Comparison of ENCODE assay signal across 16 cellular contexts in the genomic region with DNA sequence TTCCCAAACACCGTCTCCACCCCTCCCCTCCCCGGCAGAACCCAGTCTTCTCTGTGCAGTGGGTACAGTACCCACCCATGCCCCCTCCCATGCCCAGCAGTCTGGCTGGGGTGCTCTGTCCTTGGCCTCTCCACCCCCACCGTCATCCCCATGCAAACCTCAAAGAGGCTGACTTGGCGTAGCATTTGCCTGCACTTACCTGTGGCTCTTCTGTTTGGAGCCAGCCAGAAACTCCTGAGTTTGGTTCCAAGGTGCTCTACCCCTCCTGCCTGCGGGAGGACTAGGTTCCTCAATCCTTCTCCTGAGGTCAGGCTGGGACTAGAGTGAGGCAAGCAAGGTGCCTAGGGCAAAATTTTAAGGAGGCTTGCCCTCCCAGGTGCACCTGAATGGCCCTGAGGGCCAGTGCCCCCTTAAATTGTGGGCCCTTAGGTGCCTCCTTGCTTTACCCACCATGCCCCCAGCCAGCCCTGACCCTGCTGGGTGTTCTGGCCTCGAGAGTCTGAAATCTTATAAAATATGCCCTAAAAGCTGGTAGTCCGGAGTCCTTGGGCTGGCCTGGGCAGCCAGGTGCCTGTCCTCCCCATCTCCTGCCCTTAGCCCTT. TPM values are rescaled to one million over a fixed set of nuclear protein-coding genes. Genes with fewer than 3 reads are reported as not detected.
DNase-seq lines count a peak whose midpoint lies in the region; ATAC-seq, FAIRE-seq and TF ChIP-seq lines count a peak whose summit lies in the region.
"Had no signal": no experiment of that assay in that cellular context is flagged by ENCODE, and none has a peak within 500 bp of the region (broad histone marks: within the 10 kb centered on the region; RNA-seq: fewer than 3 reads in every experiment).

No MANE protein-coding gene starts in this region.

- H3K4me3 ChIP-seq in HepG2 (replicated peaks in 1 of 3; ENCODE audit: insufficient read depth in 1 of 3, low read depth in 2 of 3, low read length in 3 of 3) = no peak overlapping the region
- no peak overlapping the region for H3K4me3 ChIP-seq in right lobe of liver
- H3K4me3 ChIP-seq in Loucy (ENCODE audit: low read length, poor library complexity, severe bottlenecking) = no peak overlapping the region
- no peak overlapping the region for H3K4me3 ChIP-seq in H1 (ENCODE audit: extremely low read depth in 1 of 4, insufficient read depth in 2 of 4, low read depth in 3 of 4, low read length in 4 of 4)
- H3K4me3 ChIP-seq: A549, GM23248 had no signal

- H3F3A ChIP-seq in Loucy (ENCODE audit: low read depth) = no peaks in the 10 kb centered on the region

- no peaks in the 10 kb centered on the region for H3K23me2 ChIP-seq in H1 (ENCODE audit: low read depth, low read length)

- H3K27ac Mint-ChIP-seq in progenitor cell of endocrine pancreas = peak overlapping the region; percentile 33
- no peak overlapping the region for H3K27ac Mint-ChIP-seq in mesothelial cell of epicardium

- H3K9me3 Mint-ChIP-seq in progenitor cell of endocrine pancreas (ENCODE audit: low read depth) (peaks cover 6% of the 10 kb centered on the region), mesothelial cell of epicardium (peaks cover 6% of the 10 kb centered on the region)

- H3K9me3 ChIP-seq in HepG2 (ENCODE audit: low read length) (no peaks in the 10 kb centered on the region), right lobe of liver (no peaks in the 10 kb centered on the region), Loucy (ENCODE audit: insufficient read depth, low read depth, low read length) (no peaks in the 10 kb centered on the region), H1 (ENCODE audit: insufficient read depth in 2 of 2, low read depth in 1 of 2, low read length in 1 of 2) (no peaks in the 10 kb centered on the region)
- H3K9me3 ChIP-seq: A549, BE2C had no signal

- DNase-seq in HepG2 (ENCODE audit: low spot score) = no peak
- no peak for DNase-seq in right lobe of liver
- DNase-seq in H1 (ENCODE audit: low read depth in 1 of 2, low spot score in 2 of 2) = no peak
- DNase-seq in progenitor cell of endocrine pancreas (ENCODE audit: low spot score, unreplicated experiment) = no peak
- no peak for DNase-seq in DMS53 (lab: John Stamatoyannopoulos, UW)
- no peak for DNase-seq in mesothelial cell of epicardium (ENCODE audit: low spot score in 2 of 2, unreplicated experiment in 2 of 2)
- DNase-seq: BE2C; Caco-2; CD8-positive, alpha-beta memory T cell; GF-D8; GM23248; H7 had no signal

- TF ChIP-seq POLR2A in HepG2 (IDR thresholded peaks at IDR 0.05; ENCODE audit: insufficient read depth in 1 of 2, low read depth in 2 of 2, low read length in 2 of 2) (no peak), right lobe of liver (IDR thresholded peaks at IDR 0.05) (no peak), H1 (IDR thresholded peaks at IDR 0.05; ENCODE audit: control extremely low read depth in 1 of 2, low read depth in 2 of 2, low read length in 2 of 2) (no peak)

- no peak overlapping the region for H3K4ac ChIP-seq in H1 (replicated peaks; ENCODE audit: insufficient read length, low read depth, low read length)

- CTCF ChIA-PET in HepG2 (lab: Yijun Ruan, JAX; ENCODE audit: low intra/inter-chr PET ratio, low total read pairs) (no interaction called here), H1 (lab: Charles Lee; ENCODE audit: partially characterized antibody) (interaction anchor here (3.7 kb wide), 1 partner anchor 46 kb away, joined by 15 read pairs; a partner anchor contains a TSS)

- H3K9ac ChIP-seq in HepG2 (ENCODE audit: insufficient read depth, low read depth, low read length) (no peak overlapping the region), Loucy (ENCODE audit: low read depth, low read length, poor library complexity, severe bottlenecking) (peak overlapping the region; percentile 68), H1 (replicated peaks in 1 of 4; ENCODE audit: extremely low read depth in 1 of 4, low read depth in 3 of 4, low read length in 3 of 4) (no peak overlapping the region)
- H3K9ac ChIP-seq: GM23248 had no signal

- H4K8ac ChIP-seq in H1 (ENCODE audit: extremely low read depth, insufficient read depth, low read length) = peak overlapping the region; percentile 31; the same call in 1 of the 2 replicates

- TF ChIP-seq CTCF in HepG2 (CRISPR knock-in tag; IDR thresholded peaks at IDR 0.05) (no peak), right lobe of liver (IDR thresholded peaks at IDR 0.05) (no peak), Loucy (conservative IDR thresholded peaks at IDR 0.05; ENCODE audit: low read length) (no peak), H1 (IDR thresholded peaks at IDR 0.05; ENCODE audit: control extremely low read depth in 1 of 3, insufficient read depth in 1 of 3, low read depth in 1 of 3, low read length in 3 of 3) (no peak), progenitor cell of endocrine pancreas (IDR thresholded peaks at IDR 0.05; ENCODE audit: unreplicated experiment) (no peak), mesothelial cell of epicardium (IDR thresholded peaks at IDR 0.05; ENCODE audit: unreplicated experiment) (no peak)

- no peak overlapping the region for H3K56ac ChIP-seq in H1 (replicated peaks; ENCODE audit: insufficient read length, low read depth, low read length)

- H2AFZ ChIP-seq in HepG2 (ENCODE audit: low read length) (no peak overlapping the region), Loucy (ENCODE audit: low read length) (no peak overlapping the region), H1 (ENCODE audit: low read length) (no peak overlapping the region)
- H2AFZ ChIP-seq: GM23248 had no signal

- H3K4me1 ChIP-seq in HepG2 (ENCODE audit: insufficient read depth, low read length) (peaks cover 82% of the 10 kb centered on the region), right lobe of liver (no peaks in the 10 kb centered on the region), Loucy (ENCODE audit: insufficient read depth, low read length, poor library complexity, severe bottlenecking) (peaks cover 46% of the 10 kb centered on the region), H1 (replicated peaks in 1 of 4; ENCODE audit: control insufficient read depth in 3 of 4, insufficient read depth in 4 of 4, low read length in 3 of 4) (peaks cover 0 to 11% (median 6%) of the 10 kb centered on the region in 4 experiments; a peak in 6 of 7 replicates)

- H3K9me2 ChIP-seq in Loucy (replicated peaks; ENCODE audit: low read depth, low read length) = no peaks in the 10 kb centered on the region

- no peak overlapping the region for H3K18ac ChIP-seq in H1 (ENCODE audit: extremely low read depth, low read length)

- no peaks in the 10 kb centered on the region for H3K79me2 ChIP-seq in HepG2 (ENCODE audit: insufficient read depth, low read length)
- H3K79me2 ChIP-seq in Loucy (ENCODE audit: insufficient read depth, low read length) = no peaks in the 10 kb centered on the region
- no peaks in the 10 kb centered on the region for H3K79me2 ChIP-seq in H1 (ENCODE audit: control insufficient read depth in 1 of 2, insufficient read depth in 2 of 2, low read length in 2 of 2)

- intact Hi-C loops in HepG2 (cut with micrococcal nuclease; ENCODE audit: unreplicated experiment) = no loop called here
- intact Hi-C loops in right lobe of liver (cut with DNase I) = no loop called here

- H3K79me1 ChIP-seq in H1 (ENCODE audit: low read depth, low read length) = no peaks in the 10 kb centered on the region

- H2BK5ac ChIP-seq in H1 (ENCODE audit: low read depth, low read length) = no peak overlapping the region

- H2BK12ac ChIP-seq in H1 (ENCODE audit: low read depth, low read length) = no peak overlapping the region

- H3K36me3 Mint-ChIP-seq in progenitor cell of endocrine pancreas (ENCODE audit: insufficient read depth) = no peaks in the 10 kb centered on the region
- no peaks in the 10 kb centered on the region for H3K36me3 Mint-ChIP-seq in mesothelial cell of epicardium
- H3K36me3 Mint-ChIP-seq: CD8-positive, alpha-beta memory T cell had no signal

- no peak overlapping the region for H2BK15ac ChIP-seq in H1 (ENCODE audit: low read length)

- no peak for ATAC-seq in HepG2
- ATAC-seq in right lobe of liver = no peak
- no peak for ATAC-seq in GM19463 (IDR thresholded peaks at IDR 0.05; ENCODE audit: unreplicated experiment)
- ATAC-seq: A549 had no signal

- TF ChIP-seq RAD21 in HepG2 (CRISPR knock-in tag; IDR thresholded peaks at IDR 0.05) (no peak), H1 (IDR thresholded peaks at IDR 0.05 in 1 of 2, conservative IDR thresholded peaks at IDR 0.05 in 1 of 2; ENCODE audit: low read depth in 2 of 2, low read length in 2 of 2) (no peak)

- TF ChIP-seq EP300 in HepG2 (IDR thresholded peaks at IDR 0.05; ENCODE audit: low read depth in 2 of 2, low read length in 2 of 2) = no peak
- TF ChIP-seq EP300 in HepG2 (CRISPR knock-in tag; IDR thresholded peaks at IDR 0.05; ENCODE audit: borderline replicate concordance) = no peak
- TF ChIP-seq EP300 in H1 (IDR thresholded peaks at IDR 0.05; ENCODE audit: borderline replicate concordance in 1 of 2, low read depth in 2 of 2, low read length in 2 of 2) = no peak

- H3K4me2 ChIP-seq in HepG2 (ENCODE audit: low read depth, low read length) (no peak overlapping the region), Loucy (ENCODE audit: low read depth, low read length, poor library complexity, severe bottlenecking) (peak overlapping the region; percentile 84), H1 (ENCODE audit: insufficient read depth in 1 of 2, low read depth in 2 of 2, low read length in 2 of 2) (no peak overlapping the region)
- H3K4me2 ChIP-seq: A549 had no signal

- in situ Hi-C loops in HepG2 (cut with HindIII; ENCODE audit: extremely low pct_ligation_motif_present, low pct_unique_long_range_greater_than_20kb) = loop anchor here (5.0 kb wide), 1 partner anchor 48 kb away; a partner anchor contains a TSS

- H2BK20ac ChIP-seq in H1 (ENCODE audit: low read length) = no peak overlapping the region

- H3K4me1 Mint-ChIP-seq in progenitor cell of endocrine pancreas (ENCODE audit: low read depth) = peaks cover 5% of the 10 kb centered on the region
- peaks cover 27% of the 10 kb centered on the region for H3K4me1 Mint-ChIP-seq in mesothelial cell of epicardium

- no peak overlapping the region for H2AK5ac ChIP-seq in H1 (ENCODE audit: low read depth, low read length)

- POLR2A ChIA-PET in HepG2 (lab: Yijun Ruan, JAX) (no interaction called here), H1 (lab: Charles Lee; ENCODE audit: partially characterized antibody) (no interaction called here)

- no peaks in the 10 kb centered on the region for H3K36me3 ChIP-seq in HepG2 (replicated peaks in 1 of 2; ENCODE audit: control insufficient read depth in 1 of 2, insufficient read depth in 2 of 2, low read length in 2 of 2)
- H3K36me3 ChIP-seq in right lobe of liver = no peaks in the 10 kb centered on the region
- no peaks in the 10 kb centered on the region for H3K36me3 ChIP-seq in Loucy (ENCODE audit: insufficient read depth, low read length)
- H3K36me3 ChIP-seq in H1 (ENCODE audit: control insufficient read depth in 2 of 4, insufficient read depth in 4 of 4, low read length in 3 of 4) = no peaks in the 10 kb centered on the region
- H3K36me3 ChIP-seq: BE2C had no signal

- H3K27ac ChIP-seq in HepG2 (ENCODE audit: extremely low read length, insufficient read depth, low read length) (no peak overlapping the region), right lobe of liver (no peak overlapping the region), H1 (ENCODE audit: low read depth, low read length) (no peak overlapping the region)
- H3K27ac ChIP-seq: GM23248 had no signal

- no peak overlapping the region for H2BK120ac ChIP-seq in H1 (replicated peaks; ENCODE audit: low read depth, low read length)

- no peak overlapping the region for H4K91ac ChIP-seq in H1 (replicated peaks; ENCODE audit: insufficient read length, low read length)

- H3K27me3 ChIP-seq in HepG2 (ENCODE audit: control insufficient read depth in 1 of 2, insufficient read depth in 2 of 2, low read length in 2 of 2) (no peaks in the 10 kb centered on the region; a peak in 1 of 5 replicates), right lobe of liver (no peaks in the 10 kb centered on the region), Loucy (ENCODE audit: insufficient read depth, low read length, poor library complexity, severe bottlenecking) (no peaks in the 10 kb centered on the region), H1 (replicated peaks in 1 of 4; ENCODE audit: control insufficient read depth in 3 of 4, extremely low read depth in 1 of 4, insufficient read depth in 3 of 4, low read length in 3 of 4) (no peaks in the 10 kb centered on the region)
- H3K27me3 ChIP-seq: BE2C had no signal

- no peak overlapping the region for H3K14ac ChIP-seq in H1 (ENCODE audit: insufficient read length)

- WGBS in HepG2 (ENCODE audit: low lambda C conversion rate) = 54% methylated on average over 4 of the region's 7 CpGs
- WGBS in right lobe of liver (ENCODE audit: insufficient coverage, low coverage, low lambda C conversion rate, missing lambda C conversion rate) = 57% methylated on average over 5 of the region's 7 CpGs
- 92% methylated on average over 5 of the region's 7 CpGs; no CpG with 5 or more reads in 1 of the 2 experiments for WGBS in H1 (ENCODE audit: extremely low coverage in 1 of 2, insufficient coverage in 1 of 2, insufficient read length in 1 of 2, insufficient replicate concordance in 2 of 2, low coverage in 1 of 2, low lambda C conversion rate in 2 of 2, missing lambda C conversion rate in 1 of 2), 2 experiments

- H3K4me3 Mint-ChIP-seq in progenitor cell of endocrine pancreas (ENCODE audit: low read depth) (no peak overlapping the region), mesothelial cell of epicardium (no peak overlapping the region)
- H3K4me3 Mint-ChIP-seq: CD8-positive, alpha-beta memory T cell had no signal

- H3K27me3 Mint-ChIP-seq in progenitor cell of endocrine pancreas (no peaks in the 10 kb centered on the region), mesothelial cell of epicardium (ENCODE audit: low read depth) (no peaks in the 10 kb centered on the region)
- H3K27me3 Mint-ChIP-seq: CD8-positive, alpha-beta memory T cell had no signal

- no peak overlapping the region for H3K23ac ChIP-seq in H1 (ENCODE audit: insufficient read length)

- no peaks in the 10 kb centered on the region for H4K20me1 ChIP-seq in HepG2 (ENCODE audit: insufficient read depth, low read length)
- no peaks in the 10 kb centered on the region for H4K20me1 ChIP-seq in Loucy (ENCODE audit: insufficient read depth, low read length, poor library complexity, severe bottlenecking)
- no peaks in the 10 kb centered on the region for H4K20me1 ChIP-seq in H1 (replicated peaks in 1 of 2; ENCODE audit: control insufficient read depth in 1 of 2, insufficient read depth in 2 of 2, low read length in 2 of 2)

- no peak for FAIRE-seq in HepG2 (lab: Jason Lieb, UNC)
- no peak for FAIRE-seq in H1 (lab: Jason Lieb, UNC)
- FAIRE-seq: A549, HTR-8/SVneo had no signal

- BruUV-seq in HepG2 (replicated peaks; lab: Mats Ljungman, UMichigan) = no TSS peak

- no peak overlapping the region for H4K5ac ChIP-seq in H1 (ENCODE audit: insufficient read length, low read depth, low read length)

RNA-seq across cellular contexts. Expression of a gene that starts 47.1 kb away (rescaled TPM):
- 13.5 and 17.5 TPM in 2 replicates for total RNA-seq in HepG2 (2016; rRNA removed; fragmentation: Illumina TruSeq; extraction: Trizol)
- 3.3 and 3.4 TPM in 2 replicates for total RNA-seq in HepG2 (2016; cell fraction: cytosol; rRNA removed; fragmentation: Illumina TruSeq; extraction: Trizol; ENCODE audit: low read depth)
- 14.9 and 16.1 TPM in 2 replicates for total RNA-seq in HepG2 (2016; cell fraction: insoluble cytoplasmic fraction; rRNA removed; fragmentation: Illumina TruSeq; extraction: Trizol)
- 10.8 and 11.9 TPM in 2 replicates for total RNA-seq in HepG2 (2016; cell fraction: membrane; rRNA removed; fragmentation: Illumina TruSeq; extraction: Trizol)
- 15.0 and 15.3 TPM in 2 replicates for total RNA-seq in HepG2 (2016; cell fraction: nucleus; rRNA removed; fragmentation: Illumina TruSeq; extraction: Trizol)
- 6.2 and 8.1 TPM in 2 replicates for polyA plus RNA-seq in HepG2 (2011; rRNA removed)
- 3.4 and 5.1 TPM in 2 replicates for polyA plus RNA-seq in HepG2 (2011; cell fraction: cytosol; rRNA removed)
- polyA plus RNA-seq in HepG2 (2011; cell fraction: nucleus; rRNA removed) = 22.0 and 24.2 TPM in 2 replicates
- polyA plus RNA-seq in HepG2 (2012) = 14.6 and 19.5 TPM in 2 replicates
- polyA plus RNA-seq in HepG2 (2016; cell fraction: cytosol; fragmentation: Illumina TruSeq; extraction: Trizol; ENCODE audit: low read depth) = 1.9 and 2.1 TPM in 2 replicates
- polyA plus RNA-seq in HepG2 (2016; cell fraction: insoluble cytoplasmic fraction; fragmentation: Illumina TruSeq; extraction: Trizol; ENCODE audit: low read depth) = 20.1 and 30.7 TPM in 2 replicates
- polyA plus RNA-seq in HepG2 (2016; cell fraction: membrane; fragmentation: Illumina TruSeq; extraction: Trizol; ENCODE audit: low read depth) = 5.4 and 6.0 TPM in 2 replicates
- 23.1 and 30.5 TPM in 2 replicates for polyA plus RNA-seq in HepG2 (2016; cell fraction: nucleus; fragmentation: Illumina TruSeq; extraction: Trizol; ENCODE audit: insufficient read depth, low read depth)
- 26.0 and 33.5 TPM in 2 replicates for polyA minus RNA-seq in HepG2 (2011; rRNA and poly(A)+ RNA removed; ENCODE audit: low replicate concordance)
- polyA minus RNA-seq in HepG2 (2011; cell fraction: cytosol; rRNA and poly(A)+ RNA removed) = 17.1 and 17.5 TPM in 2 replicates
- 20.3 and 23.0 TPM in 2 replicates for polyA minus RNA-seq in HepG2 (2011; cell fraction: nucleus; rRNA and poly(A)+ RNA removed)
- total RNA-seq in right lobe of liver = 1 to 10 TPM; 3.6 to 9.4 (median 5.8) TPM
- 35.6 and 38.5 TPM in 2 replicates for total RNA-seq in H1 (2021; fragmentation: NEBNext Ultra II Directional; extraction: Animal tissue kit (Norgen Biotek cat#: 25700))
- polyA plus RNA-seq in H1 (2011; rRNA removed) = 13.8 and 18.9 TPM in 2 replicates
- 5.7 TPM for polyA plus RNA-seq in H1 (2011; cell fraction: cytosol; rRNA removed)
- polyA plus RNA-seq in H1 (2011; cell fraction: nucleus; rRNA removed) = 15.1 TPM
- polyA plus RNA-seq in H1 (2012, experiment 1 of 2) = 17.6 to 27.7 TPM (median 24.3 TPM) in 4 replicates
- 24.9 TPM for polyA plus RNA-seq in H1 (2012, experiment 2 of 2)
- 23.9 TPM for polyA plus RNA-seq in H1 (2013, experiment 1 of 2)
- polyA plus RNA-seq in H1 (2013, experiment 2 of 2) = 24.3 TPM
- 14.5 and 15.8 TPM in 2 replicates for polyA minus RNA-seq in H1 (2011; rRNA and poly(A)+ RNA removed)
- 23.3 TPM for polyA minus RNA-seq in H1 (2011; cell fraction: cytosol; rRNA and poly(A)+ RNA removed)
- 21.6 TPM for polyA minus RNA-seq in H1 (2011; cell fraction: nucleus; rRNA and poly(A)+ RNA removed)
- total RNA-seq in progenitor cell of endocrine pancreas = 80.0 and 83.4 TPM in 2 replicates
- total RNA-seq in mesothelial cell of epicardium = 62.0 to 66.6 TPM (median 62.2 TPM) in 3 replicates
